Comparison of ENCODE assay signal across 1 cellular context in the genomic region with DNA sequence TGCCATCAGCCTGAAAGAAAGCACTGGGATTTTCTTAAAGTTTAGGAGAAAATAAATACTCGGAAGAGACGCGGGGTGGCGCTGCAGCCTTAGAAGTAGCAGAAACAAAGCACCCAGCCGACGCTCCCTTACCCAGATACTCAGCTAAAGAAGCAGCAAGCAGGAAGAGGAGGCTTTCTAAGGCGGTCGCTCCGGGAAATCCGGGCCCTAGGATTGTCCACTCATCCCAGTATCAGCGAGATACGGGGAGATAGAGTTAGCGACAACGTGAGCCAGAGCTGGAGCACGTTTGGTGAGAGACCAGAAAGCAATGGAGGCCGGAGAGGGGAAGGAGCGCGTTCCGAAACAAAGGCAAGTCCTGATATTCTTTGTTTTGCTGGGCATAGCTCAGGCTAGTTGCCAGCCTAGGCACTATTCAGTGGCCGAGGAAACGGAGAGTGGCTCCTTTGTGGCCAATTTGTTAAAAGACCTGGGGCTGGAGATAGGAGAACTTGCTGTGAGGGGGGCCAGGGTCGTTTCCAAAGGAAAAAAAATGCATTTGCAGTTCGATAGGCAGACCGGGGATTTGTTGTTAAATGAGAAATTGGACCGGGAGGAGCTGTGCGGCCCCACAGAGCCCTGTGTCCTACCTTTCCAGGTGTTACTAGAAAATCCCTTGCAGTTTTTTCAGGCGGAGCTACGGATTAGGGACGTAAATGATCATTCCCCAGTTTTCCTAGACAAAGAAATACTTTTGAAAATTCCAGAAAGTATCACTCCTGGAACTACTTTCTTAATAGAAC.
TF ChIP-seq lines count a peak whose summit lies in the region.

PCDHB2 (plus strand) TSS at position 135 of the 782 bp plus-strand sequence; CDS start at position 311, 176 bp downstream.

TF ChIP-seq in HepG2, 621 proteins besides CTCF, POLR2A, EP300 and RAD21 (continued from another document and continues in another):
- no peak for TF ChIP-seq ZNF142 (CRISPR knock-in tag; IDR thresholded peaks at IDR 0.05)
- TF ChIP-seq ZFP1 (CRISPR knock-in tag; IDR thresholded peaks at IDR 0.05), result no peak
- TF ChIP-seq SAP130 (CRISPR knock-in tag; IDR thresholded peaks at IDR 0.05; ENCODE audit: low read depth), result peak; percentile 49
- TF ChIP-seq, protein P1, sequence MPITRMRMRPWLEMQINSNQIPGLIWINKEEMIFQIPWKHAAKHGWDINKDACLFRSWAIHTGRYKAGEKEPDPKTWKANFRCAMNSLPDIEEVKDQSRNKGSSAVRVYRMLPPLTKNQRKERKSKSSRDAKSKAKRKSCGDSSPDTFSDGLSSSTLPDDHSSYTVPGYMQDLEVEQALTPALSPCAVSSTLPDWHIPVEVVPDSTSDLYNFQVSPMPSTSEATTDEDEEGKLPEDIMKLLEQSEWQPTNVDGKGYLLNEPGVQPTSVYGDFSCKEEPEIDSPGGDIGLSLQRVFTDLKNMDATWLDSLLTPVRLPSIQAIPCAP (CRISPR knock-in tag; IDR thresholded peaks at IDR 0.05; ENCODE audit: low read depth), result no peak
- TF ChIP-seq ZNF44 (CRISPR knock-in tag; IDR thresholded peaks at IDR 0.05), result no peak
- no peak; the same call in 1 of the 2 replicates for TF ChIP-seq SMAD1 (CRISPR knock-in tag; IDR thresholded peaks at IDR 0.05; ENCODE audit: borderline replicate concordance, low read depth)
- TF ChIP-seq GABPA (IDR thresholded peaks at IDR 0.05; ENCODE audit: low read depth, low read length), result no peak
- peak; percentile 21 for TF ChIP-seq GABPA (CRISPR knock-in tag; IDR thresholded peaks at IDR 0.05; ENCODE audit: low read depth)
- no peak for TF ChIP-seq ZNF224 (CRISPR knock-in tag; IDR thresholded peaks at IDR 0.05)
- TF ChIP-seq MAFK (conservative IDR thresholded peaks at IDR 0.05 in 1 of 2, IDR thresholded peaks at IDR 0.05 in 1 of 2; ENCODE audit: low read length in 2 of 2), result no peak
- TF ChIP-seq DBP (CRISPR knock-in tag; IDR thresholded peaks at IDR 0.05; ENCODE audit: not compliant biosample characterization), result no peak
- TF ChIP-seq NFAT5 (CRISPR knock-in tag; IDR thresholded peaks at IDR 0.05), result no peak
- 0 out of 2 replicates have a peak, but pooled peaks have one; percentile 30 for TF ChIP-seq BRD4 (CRISPR knock-in tag; IDR thresholded peaks at IDR 0.05)
- no peak for TF ChIP-seq BATF2 (CRISPR knock-in tag; IDR thresholded peaks at IDR 0.05)
- TF ChIP-seq HDAC1 (CRISPR knock-in tag; IDR thresholded peaks at IDR 0.05), result no peak
- no peak for TF ChIP-seq ARID2 (CRISPR knock-in tag; IDR thresholded peaks at IDR 0.05; ENCODE audit: borderline replicate concordance)
- TF ChIP-seq THAP11 (CRISPR knock-in tag; IDR thresholded peaks at IDR 0.05), result 0 out of 2 replicates have a peak, but pooled peaks have one; percentile 18
- TF ChIP-seq PTBP1 (IDR thresholded peaks at IDR 0.05; ENCODE audit: low read depth, low read length, poor library complexity, severe bottlenecking), result no peak
- peak; percentile 22; the same call in 1 of the 2 replicates for TF ChIP-seq THAP9 (CRISPR knock-in tag; IDR thresholded peaks at IDR 0.05; ENCODE audit: borderline replicate concordance)
- TF ChIP-seq FOXK1 (CRISPR knock-in tag; IDR thresholded peaks at IDR 0.05; ENCODE audit: borderline replicate concordance, low read depth), result peak; percentile 26; the same call in 1 of the 2 replicates
- no peak for TF ChIP-seq GZF1 (CRISPR knock-in tag; IDR thresholded peaks at IDR 0.05)
- TF ChIP-seq, protein P2, sequence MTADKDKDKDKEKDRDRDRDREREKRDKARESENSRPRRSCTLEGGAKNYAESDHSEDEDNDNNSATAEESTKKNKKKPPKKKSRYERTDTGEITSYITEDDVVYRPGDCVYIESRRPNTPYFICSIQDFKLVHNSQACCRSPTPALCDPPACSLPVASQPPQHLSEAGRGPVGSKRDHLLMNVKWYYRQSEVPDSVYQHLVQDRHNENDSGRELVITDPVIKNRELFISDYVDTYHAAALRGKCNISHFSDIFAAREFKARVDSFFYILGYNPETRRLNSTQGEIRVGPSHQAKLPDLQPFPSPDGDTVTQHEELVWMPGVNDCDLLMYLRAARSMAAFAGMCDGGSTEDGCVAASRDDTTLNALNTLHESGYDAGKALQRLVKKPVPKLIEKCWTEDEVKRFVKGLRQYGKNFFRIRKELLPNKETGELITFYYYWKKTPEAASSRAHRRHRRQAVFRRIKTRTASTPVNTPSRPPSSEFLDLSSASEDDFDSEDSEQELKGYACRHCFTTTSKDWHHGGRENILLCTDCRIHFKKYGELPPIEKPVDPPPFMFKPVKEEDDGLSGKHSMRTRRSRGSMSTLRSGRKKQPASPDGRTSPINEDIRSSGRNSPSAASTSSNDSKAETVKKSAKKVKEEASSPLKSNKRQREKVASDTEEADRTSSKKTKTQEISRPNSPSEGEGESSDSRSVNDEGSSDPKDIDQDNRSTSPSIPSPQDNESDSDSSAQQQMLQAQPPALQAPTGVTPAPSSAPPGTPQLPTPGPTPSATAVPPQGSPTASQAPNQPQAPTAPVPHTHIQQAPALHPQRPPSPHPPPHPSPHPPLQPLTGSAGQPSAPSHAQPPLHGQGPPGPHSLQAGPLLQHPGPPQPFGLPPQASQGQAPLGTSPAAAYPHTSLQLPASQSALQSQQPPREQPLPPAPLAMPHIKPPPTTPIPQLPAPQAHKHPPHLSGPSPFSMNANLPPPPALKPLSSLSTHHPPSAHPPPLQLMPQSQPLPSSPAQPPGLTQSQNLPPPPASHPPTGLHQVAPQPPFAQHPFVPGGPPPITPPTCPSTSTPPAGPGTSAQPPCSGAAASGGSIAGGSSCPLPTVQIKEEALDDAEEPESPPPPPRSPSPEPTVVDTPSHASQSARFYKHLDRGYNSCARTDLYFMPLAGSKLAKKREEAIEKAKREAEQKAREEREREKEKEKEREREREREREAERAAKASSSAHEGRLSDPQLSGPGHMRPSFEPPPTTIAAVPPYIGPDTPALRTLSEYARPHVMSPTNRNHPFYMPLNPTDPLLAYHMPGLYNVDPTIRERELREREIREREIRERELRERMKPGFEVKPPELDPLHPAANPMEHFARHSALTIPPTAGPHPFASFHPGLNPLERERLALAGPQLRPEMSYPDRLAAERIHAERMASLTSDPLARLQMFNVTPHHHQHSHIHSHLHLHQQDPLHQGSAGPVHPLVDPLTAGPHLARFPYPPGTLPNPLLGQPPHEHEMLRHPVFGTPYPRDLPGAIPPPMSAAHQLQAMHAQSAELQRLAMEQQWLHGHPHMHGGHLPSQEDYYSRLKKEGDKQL (CRISPR knock-in tag; IDR thresholded peaks at IDR 0.05; ENCODE audit: low read depth), result no peak
- TF ChIP-seq ZNF75D (CRISPR knock-in tag; IDR thresholded peaks at IDR 0.05; ENCODE audit: borderline replicate concordance), result no peak
- no peak for TF ChIP-seq ZNF660 (CRISPR knock-in tag; IDR thresholded peaks at IDR 0.05; ENCODE audit: borderline replicate concordance, low read depth)
- no peak for TF ChIP-seq RFX3 (CRISPR knock-in tag; IDR thresholded peaks at IDR 0.05)
- TF ChIP-seq, protein P3, sequence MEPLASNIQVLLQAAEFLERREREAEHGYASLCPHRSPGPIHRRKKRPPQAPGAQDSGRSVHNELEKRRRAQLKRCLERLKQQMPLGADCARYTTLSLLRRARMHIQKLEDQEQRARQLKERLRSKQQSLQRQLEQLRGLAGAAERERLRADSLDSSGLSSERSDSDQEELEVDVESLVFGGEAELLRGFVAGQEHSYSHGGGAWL (CRISPR knock-in tag; IDR thresholded peaks at IDR 0.05), result no peak
- peak; percentile 56; the same call in 1 of the 2 replicates for TF ChIP-seq ZFY (CRISPR knock-in tag; IDR thresholded peaks at IDR 0.05)
- TF ChIP-seq KAT2B (IDR thresholded peaks at IDR 0.05; ENCODE audit: borderline replicate concordance, low read depth, low read length), result no peak
